ENCODE assay signal across 29 cellular contexts in genomic region chr2:174705321-174705720, GRCh38. TPM values are rescaled to one million over a fixed set of nuclear protein-coding genes. Genes with fewer than 3 reads are reported as not detected.
DNase-seq lines count a peak whose midpoint lies in the region; ATAC-seq, FAIRE-seq and TF ChIP-seq lines count a peak whose summit lies in the region.
"Had no signal": no experiment of that assay in that cellular context is flagged by ENCODE, and none has a peak within 500 bp of the region (broad histone marks: within the 10 kb centered on the region; RNA-seq: fewer than 3 reads in every experiment).

No MANE protein-coding gene starts in this region.

- CTCF ChIA-PET in K562 (lab: Yijun Ruan, JAX; ENCODE audit: low intra/inter-chr PET ratio): no interaction called here
- CTCF ChIA-PET in activated naive CD4-positive, alpha-beta T cell treated with anti-CD3 and anti-CD28 coated beads, Interleukin-2, amount 10 ng/mL, durations not matched to agents 7 days and 5 days (lab: Charles Lee): interaction anchor here (1.2 to 1.5 kb wide), 4 partner anchors 10 to 285 kb away, joined by 3 read pairs; partner anchors contain the start of gene CHRNA1

- WGBS in K562 (ENCODE audit: insufficient coverage, low coverage, missing lambda C conversion rate): 3% methylated on average over 4 of the region's 4 CpGs
- 65 to 73% methylated on average over 4 of the region's 4 CpGs for WGBS in lower leg skin, 2 donors

- no peaks in the 10 kb centered on the region for H4K20me1 ChIP-seq in K562 (replicated peaks; ENCODE audit: control insufficient read depth, insufficient read depth, low read length)

- DNase-seq in CD14-positive monocyte (ENCODE audit: low spot score) (no peak), HFFc6 (no peak), K562 (ENCODE audit: extremely low read depth in 1 of 4, low spot score in 3 of 4) (no peak), iPS-NIHi11 (ENCODE audit: low spot score) (peak; percentile 30), lower leg skin (ENCODE audit: low spot score in 2 of 2) (no peak)
- DNase-seq in activated naive CD4-positive, alpha-beta T cell treated with anti-CD3 and anti-CD28 coated beads, Interleukin-2, amount 10 ng/mL, durations not matched to agents 7 days and 5 days: no peak
- DNase-seq: 8988T; CD4-positive, CD25-positive, alpha-beta regulatory T cell; H7; NCI-H1105; NCI-H1436 treated with DMSO at 0.1 percent for 48 hours; NCI-H187 treated with DMSO at 0.1 percent for 48 hours; NCI-H446 treated with DMSO at 0.1 percent for 48 hours; NCI-H526; NCI-H82; Right ventricle myocardium superior; RPMI8226; T-cell had no signal

- POLR2A ChIA-PET in K562 (lab: Yijun Ruan, JAX): no interaction called here

- in situ Hi-C loops in K562 (cut with MboI): no loop called here

- H3K9me3 ChIP-seq in K562 (replicated peaks; ENCODE audit: control insufficient read depth, insufficient read depth, low read depth, low read length): no peaks in the 10 kb centered on the region
- H3K9me3 ChIP-seq: SJSA1 had no signal

- BruUV-seq in K562 (replicated peaks; lab: Mats Ljungman, UMichigan): no TSS peak

- H3K79me2 ChIP-seq in K562 (ENCODE audit: control insufficient read depth, insufficient read depth, low read length): no peaks in the 10 kb centered on the region

- no peak for TF ChIP-seq RAD21 in K562 (CRISPR knock-in tag; conservative IDR thresholded peaks at IDR 0.05 in 1 of 2, IDR thresholded peaks at IDR 0.05 in 1 of 2)

- no peak overlapping the region for H3K4me3 ChIP-seq in K562
- H3K4me3 ChIP-seq in lower leg skin (ENCODE audit: low read depth, poor library complexity, severe bottlenecking): no peak overlapping the region
- H3K4me3 ChIP-seq: SJSA1 had no signal

- H3K9me1 ChIP-seq in K562 (ENCODE audit: control insufficient read depth, insufficient read depth, low read length): no peaks in the 10 kb centered on the region

- H3K4me2 ChIP-seq in K562 (ENCODE audit: insufficient read depth, low read length): no peak overlapping the region

- H3K27ac Mint-ChIP-seq in CD14-positive monocyte: peak overlapping the region; percentile 10 to 92 (median 72)
- H3K27ac Mint-ChIP-seq in HFFc6: no peak overlapping the region
- H3K27ac Mint-ChIP-seq in activated naive CD4-positive, alpha-beta T cell treated with anti-CD3 and anti-CD28 coated beads, Interleukin-2, amount 10 ng/mL, durations not matched to agents 7 days and 5 days: no peak overlapping the region
- H3K27ac Mint-ChIP-seq: CD4-positive, CD25-positive, alpha-beta regulatory T cell; T-cell had no signal

- H3K36me3 Mint-ChIP-seq in CD14-positive monocyte: no peaks in the 10 kb centered on the region
- H3K36me3 Mint-ChIP-seq in HFFc6 (ENCODE audit: low read depth): peaks cover 6% of the 10 kb centered on the region; the same call in 1 of the 2 replicates
- H3K36me3 Mint-ChIP-seq in activated naive CD4-positive, alpha-beta T cell treated with anti-CD3 and anti-CD28 coated beads, Interleukin-2, amount 10 ng/mL, durations not matched to agents 7 days and 5 days: no peaks in the 10 kb centered on the region
- H3K36me3 Mint-ChIP-seq: CD4-positive, CD25-positive, alpha-beta regulatory T cell; T-cell had no signal

- TF ChIP-seq CTCF in CD14-positive monocyte (IDR thresholded peaks at IDR 0.05) (no peak), HFFc6 (IDR thresholded peaks at IDR 0.05) (peak; percentile 16; the same call in 1 of the 2 replicates), K562 (IDR thresholded peaks at IDR 0.05 in 2 of 3, conservative IDR thresholded peaks at IDR 0.05 in 1 of 3; ENCODE audit: insufficient read depth in 2 of 3, low read depth in 1 of 3, low read length in 3 of 3) (no peak), lower leg skin (IDR thresholded peaks at IDR 0.05) (no peak)

- ATAC-seq in K562 (peak; percentile 45; the same call in 2 of the 3 replicates), HG03520 (IDR thresholded peaks at IDR 0.05; ENCODE audit: unreplicated experiment) (no peak), HG02840 (IDR thresholded peaks at IDR 0.05; ENCODE audit: low FRiP score, unreplicated experiment) (no peak)
- ATAC-seq: T-cell had no signal

- H3K4me3 Mint-ChIP-seq in CD14-positive monocyte: no peak overlapping the region
- H3K4me3 Mint-ChIP-seq in HFFc6: no peak overlapping the region
- no peak overlapping the region for H3K4me3 Mint-ChIP-seq in activated naive CD4-positive, alpha-beta T cell treated with anti-CD3 and anti-CD28 coated beads, Interleukin-2, amount 10 ng/mL, durations not matched to agents 7 days and 5 days
- H3K4me3 Mint-ChIP-seq: CD4-positive, CD25-positive, alpha-beta regulatory T cell; T-cell had no signal

- H3K27me3 Mint-ChIP-seq in CD14-positive monocyte (ENCODE audit: low read depth in 3 of 3): peaks cover 8 to 17% (median 9%) of the 10 kb centered on the region in 3 donors
- H3K27me3 Mint-ChIP-seq in HFFc6 (ENCODE audit: insufficient read depth): peaks cover 24% of the 10 kb centered on the region
- peaks cover 44% of the 10 kb centered on the region for H3K27me3 Mint-ChIP-seq in activated naive CD4-positive, alpha-beta T cell treated with anti-CD3 and anti-CD28 coated beads, Interleukin-2, amount 10 ng/mL, durations not matched to agents 7 days and 5 days

- no peak overlapping the region for H3K27ac ChIP-seq in K562 (ENCODE audit: extremely low read depth, low read depth, low read length)
- H3K27ac ChIP-seq: SJSA1 had no signal

- FAIRE-seq in K562 (lab: Jason Lieb, UNC): no peak
- FAIRE-seq: D721Med, GM12891, GM19239 had no signal

- TF ChIP-seq POLR2A in K562 (conservative IDR thresholded peaks at IDR 0.05): no peak
- TF ChIP-seq POLR2A in lower leg skin (IDR thresholded peaks at IDR 0.05): no peak

- peaks cover 32% of the 10 kb centered on the region for H3K4me1 Mint-ChIP-seq in CD14-positive monocyte
- H3K4me1 Mint-ChIP-seq in HFFc6 (ENCODE audit: low read depth): no peaks in the 10 kb centered on the region; the same call in 1 of the 2 replicates
- no peaks in the 10 kb centered on the region for H3K4me1 Mint-ChIP-seq in activated naive CD4-positive, alpha-beta T cell treated with anti-CD3 and anti-CD28 coated beads, Interleukin-2, amount 10 ng/mL, durations not matched to agents 7 days and 5 days

- H2AFZ ChIP-seq in K562 (ENCODE audit: low read depth, low read length): no peak overlapping the region

- no peaks in the 10 kb centered on the region for H3K4me1 ChIP-seq in K562 (replicated peaks in 1 of 2; ENCODE audit: control insufficient read depth in 2 of 2, insufficient read depth in 2 of 2, low read length in 2 of 2)

- no peak for TF ChIP-seq EP300 in K562 (IDR thresholded peaks at IDR 0.05; ENCODE audit: low read length)

- H3K27me3 ChIP-seq in K562 (ENCODE audit: control insufficient read depth in 2 of 2, insufficient read depth in 2 of 2, low read length in 2 of 2): peaks cover 17 to 25% of the 10 kb centered on the region in 2 experiments; a peak in 3 of 5 replicates

- H3K9ac ChIP-seq in K562 (ENCODE audit: insufficient read depth in 1 of 2, low read depth in 2 of 2, low read length in 2 of 2): no peak overlapping the region

- intact Hi-C loops in CD14-positive monocyte (cut with micrococcal nuclease): no loop called here
- intact Hi-C loops in K562 (cut with micrococcal nuclease): no loop called here
- intact Hi-C loops in lower leg skin (cut with DNase I; ENCODE audit: low total_unique reads): no loop called here

- no peaks in the 10 kb centered on the region for H3K36me3 ChIP-seq in K562 (ENCODE audit: control insufficient read depth, insufficient read depth, low read length)
- H3K36me3 ChIP-seq: SJSA1 had no signal

- H3K9me3 Mint-ChIP-seq in CD14-positive monocyte: peaks cover 0 to 8% (median 5%) of the 10 kb centered on the region in 7 donors
- peaks cover 3% of the 10 kb centered on the region; the same call in 1 of the 2 replicates for H3K9me3 Mint-ChIP-seq in HFFc6
- H3K9me3 Mint-ChIP-seq in activated naive CD4-positive, alpha-beta T cell treated with anti-CD3 and anti-CD28 coated beads, Interleukin-2, amount 10 ng/mL, durations not matched to agents 7 days and 5 days: no peaks in the 10 kb centered on the region
- H3K9me3 Mint-ChIP-seq: CD4-positive, CD25-positive, alpha-beta regulatory T cell; T-cell had no signal

TF ChIP-seq in K562, 482 proteins besides CTCF, POLR2A, EP300 and RAD21 (continues in another document):
- no peak for TF ChIP-seq PREB (CRISPR knock-in tag; IDR thresholded peaks at IDR 0.05)
- TF ChIP-seq SLC30A9 (CRISPR knock-in tag; IDR thresholded peaks at IDR 0.05): no peak
- TF ChIP-seq SRSF9 (IDR thresholded peaks at IDR 0.05; ENCODE audit: borderline replicate concordance, low read depth, low read length): no peak
- TF ChIP-seq ZNF165 (CRISPR knock-in tag; IDR thresholded peaks at IDR 0.05; ENCODE audit: borderline replicate concordance): no peak
- TF ChIP-seq FUS (optimal IDR thresholded peaks at IDR 0.05; ENCODE audit: low read depth, low read length): no peak

RNA-seq across cellular contexts. Expression of gene CHRNA1, which starts 59.0 kb away (rescaled TPM):
- polyA plus RNA-seq in CD14-positive monocyte (not detected), K562 (2011; rRNA removed) (not detected in 2 replicates), K562 (2014; fragmentation: Illumina TruSeq; extraction: Trizol) (not detected in 2 replicates), K562 (2014; fragmentation: Nextera tagmentation; extraction: Ambion mirVana) (not detected), K562 (2014; rRNA removed) (not detected in 2 replicates)
- total RNA-seq in HFFc6 (2021; fragmentation: NEBNext Ultra II Directional; extraction: Animal tissue kit (Norgen Biotek cat#: 25700)): under 1 TPM in 1 of 6 experiments, not detected in 5; 0.14 TPM
- total RNA-seq in K562 (2011; cell fraction: chromatin; rRNA removed; ENCODE audit: low replicate concordance): not detected in 2 replicates
- not detected in 2 replicates for total RNA-seq in K562 (2011; cell fraction: nucleolus; rRNA removed)
- total RNA-seq in K562 (2011; cell fraction: nucleoplasm; rRNA removed): not detected in 2 replicates
- total RNA-seq in K562 (2014; rRNA removed) (not detected in 2 replicates), K562 (2014; rRNA removed; fragmentation: Illumina TruSeq; extraction: Trizol) (not detected in 2 replicates), K562 (2015; rRNA removed; fragmentation: Illumina TruSeq; extraction: Trizol) (not detected in 2 replicates), K562 (2021) (not detected in 2 replicates), lower leg skin (under 1 TPM in 1 of 4 donors, not detected in 3; 0.17 TPM)
- not detected in 2 replicates for polyA plus RNA-seq in K562 (2011; cell fraction: cytosol; rRNA removed)
- not detected in 2 replicates for polyA plus RNA-seq in K562 (2011; cell fraction: nucleus; rRNA removed)
- polyA plus RNA-seq in K562 (2012): not detected in 2 replicates
- not detected in 2 replicates for polyA minus RNA-seq in K562 (2011; rRNA and poly(A)+ RNA removed)
- polyA minus RNA-seq in K562 (2011; cell fraction: cytosol; rRNA and poly(A)+ RNA removed): not detected in 2 replicates
- polyA minus RNA-seq in K562 (2011; cell fraction: nucleus; rRNA and poly(A)+ RNA removed): not detected in 2 replicates
- total RNA-seq: Daoy, G401, H7, HT-29, MCF 10A, Right ventricle myocardium superior had no signal
- polyA plus RNA-seq: BJ had no signal

Comparison
In these comparisons a context has a peak if more than half of its experiments do, and no peak if none do; other contexts are left out.
1. H3K27ac Mint-ChIP-seq: peak in CD14-positive monocyte (7 of 7); none in HFFc6 (single experiment) and activated naive CD4-positive, alpha-beta T cell treated with anti-CD3 and anti-CD28 coated beads, Interleukin-2, amount 10 ng/mL, durations not matched to agents 7 days and 5 days (single experiment).